ENCODE assay signal across 8 cellular contexts in genomic region chr5:10251409-10251808, GRCh38. TPM values are rescaled to one million over a fixed set of nuclear protein-coding genes. Genes with fewer than 3 reads are reported as not detected.
DNase-seq lines count a peak whose midpoint lies in the region; ATAC-seq, FAIRE-seq and TF ChIP-seq lines count a peak whose summit lies in the region.

No MANE protein-coding gene starts in this region.

- peaks cover 91% of the 10 kb centered on the region for H3K79me2 ChIP-seq in DND-41 (ENCODE audit: insufficient read depth, low read length)
- peaks cover 39 to 78% of the 10 kb centered on the region in 2 experiments for H3K79me2 ChIP-seq in H1 (ENCODE audit: control insufficient read depth in 1 of 2, insufficient read depth in 2 of 2, low read length in 2 of 2)

- no peak overlapping the region for H3K4ac ChIP-seq in H1 (replicated peaks; ENCODE audit: insufficient read length, low read depth, low read length)

- H3K14ac ChIP-seq in H1 (ENCODE audit: insufficient read length) = no peak overlapping the region

- H2BK120ac ChIP-seq in H1 (replicated peaks; ENCODE audit: low read depth, low read length) = no peak overlapping the region

- no peak overlapping the region; the same call in 1 of the 2 replicates for H2AK5ac ChIP-seq in H1 (ENCODE audit: low read depth, low read length)

- H3K23ac ChIP-seq in H1 (ENCODE audit: insufficient read length) = no peak overlapping the region

- H3K9ac ChIP-seq in DND-41 (ENCODE audit: low read depth, low read length) (peak overlapping the region; percentile 89), NT2/D1 (ENCODE audit: insufficient read length, low read depth) (peak overlapping the region; percentile 91), H1 (replicated peaks in 1 of 4; ENCODE audit: extremely low read depth in 1 of 4, low read depth in 3 of 4, low read length in 3 of 4) (peak overlapping the region in 3 of 4 experiments; percentile 97 to 100 (median 98); a peak in 5 of 7 replicates)

- H4K5ac ChIP-seq in H1 (ENCODE audit: insufficient read length, low read depth, low read length) = no peak overlapping the region

- TF ChIP-seq RAD21 in H1 (IDR thresholded peaks at IDR 0.05 in 1 of 2, conservative IDR thresholded peaks at IDR 0.05 in 1 of 2; ENCODE audit: low read depth in 2 of 2, low read length in 2 of 2) = no peak

- H2BK5ac ChIP-seq in H1 (ENCODE audit: low read depth, low read length) = no peak overlapping the region

- H3K23me2 ChIP-seq in H1 (ENCODE audit: low read depth, low read length) = peaks cover 13% of the 10 kb centered on the region

- no peak overlapping the region for H3K56ac ChIP-seq in H1 (replicated peaks; ENCODE audit: insufficient read length, low read depth, low read length)

- no peak overlapping the region for H2AFZ ChIP-seq in DND-41 (ENCODE audit: low read depth, low read length)
- H2AFZ ChIP-seq in H1 (ENCODE audit: low read length) = no peak overlapping the region

- ATAC-seq in DND-41 (ENCODE audit: insufficient read depth, low read depth) (no peak), HG03159 (IDR thresholded peaks at IDR 0.05; ENCODE audit: unreplicated experiment) (no peak), GM19324 (IDR thresholded peaks at IDR 0.05; ENCODE audit: low FRiP score, unreplicated experiment) (no peak)

- POLR2A ChIA-PET in H1 (lab: Charles Lee; ENCODE audit: partially characterized antibody) = interaction anchor here (0.5 to 6.8 kb wide), 18 partner anchors 10 to 376 kb away, joined by 3 to 128 read pairs (median 3); partner anchors contain the start of gene MARCHF6

- H3K27me3 ChIP-seq in DND-41 (ENCODE audit: insufficient read depth, low read length, poor library complexity) (no peaks in the 10 kb centered on the region), NT2/D1 (ENCODE audit: insufficient read depth, insufficient read length) (no peaks in the 10 kb centered on the region), H1 (replicated peaks in 1 of 4; ENCODE audit: control insufficient read depth in 3 of 4, extremely low read depth in 1 of 4, insufficient read depth in 3 of 4, low read length in 3 of 4) (no peaks in the 10 kb centered on the region), ovary (no peaks in the 10 kb centered on the region)

- H3K27ac ChIP-seq in DND-41 (ENCODE audit: low read length) (peak overlapping the region; percentile 95), H1 (ENCODE audit: low read depth, low read length) (no peak overlapping the region), ovary (no peak overlapping the region)

- FAIRE-seq in H1 (lab: Jason Lieb, UNC) (no peak), GM19239 (lab: Jason Lieb, UNC) (no peak)

- DNase-seq in DND-41 (no peak), NT2/D1 (ENCODE audit: low read depth, low spot score) (no peak), H1 (ENCODE audit: low read depth in 1 of 2, low spot score in 2 of 2) (no peak), ovary (no peak), GM19239 (ENCODE audit: insufficient read length, low spot score) (no peak)
- no peak for DNase-seq in activated CD4-positive, alpha-beta T cell treated with anti-CD3 and anti-CD28 coated beads for 1 hour

- no peak overlapping the region for H4K91ac ChIP-seq in H1 (replicated peaks; ENCODE audit: insufficient read length, low read length)

- no peak overlapping the region for H2BK15ac ChIP-seq in H1 (ENCODE audit: low read length)

- H3K36me3 ChIP-seq in DND-41 (ENCODE audit: insufficient read depth, low read length) (peaks cover 51% of the 10 kb centered on the region), NT2/D1 (ENCODE audit: insufficient read depth, insufficient read length, low read length) (peaks cover 57% of the 10 kb centered on the region), H1 (ENCODE audit: control insufficient read depth in 2 of 4, insufficient read depth in 4 of 4, low read length in 3 of 4) (peaks cover 19 to 43% (median 32%) of the 10 kb centered on the region in 4 experiments), ovary (no peaks in the 10 kb centered on the region)

- peaks cover 5% of the 10 kb centered on the region; the same call in 1 of the 2 replicates for H3K79me1 ChIP-seq in H1 (ENCODE audit: low read depth, low read length)

- TF ChIP-seq EP300 in H1 (IDR thresholded peaks at IDR 0.05; ENCODE audit: borderline replicate concordance in 1 of 2, low read depth in 2 of 2, low read length in 2 of 2) = no peak
- TF ChIP-seq EP300 in ovary (IDR thresholded peaks at IDR 0.05) = no peak

- H3K18ac ChIP-seq in H1 (ENCODE audit: extremely low read depth, low read length) = no peak overlapping the region

- H3K9me3 ChIP-seq in DND-41 (ENCODE audit: insufficient read depth, low read length, severe bottlenecking) (no peaks in the 10 kb centered on the region), NT2/D1 (ENCODE audit: insufficient read depth, low read length) (no peaks in the 10 kb centered on the region), H1 (ENCODE audit: insufficient read depth in 2 of 2, low read depth in 1 of 2, low read length in 1 of 2) (no peaks in the 10 kb centered on the region), ovary (no peaks in the 10 kb centered on the region)

- peak overlapping the region; percentile 80 for H3K4me2 ChIP-seq in DND-41 (ENCODE audit: insufficient read depth, low read length)
- peak overlapping the region; percentile 90 to 97 for H3K4me2 ChIP-seq in H1 (ENCODE audit: insufficient read depth in 1 of 2, low read depth in 2 of 2, low read length in 2 of 2)

- TF ChIP-seq CTCF in DND-41 (IDR thresholded peaks at IDR 0.05; ENCODE audit: borderline replicate concordance, extremely low read depth, low read length, poor library complexity, severe bottlenecking) (no peak), H1 (IDR thresholded peaks at IDR 0.05; ENCODE audit: control extremely low read depth in 1 of 3, insufficient read depth in 1 of 3, low read depth in 1 of 3, low read length in 3 of 3) (no peak), ovary (IDR thresholded peaks at IDR 0.05) (no peak)

- H4K8ac ChIP-seq in H1 (ENCODE audit: extremely low read depth, insufficient read depth, low read length) = no peak overlapping the region

- H2BK20ac ChIP-seq in H1 (ENCODE audit: low read length) = no peak overlapping the region

- WGBS in H1 (ENCODE audit: extremely low coverage in 1 of 2, insufficient coverage in 1 of 2, insufficient read length in 1 of 2, insufficient replicate concordance in 2 of 2, low coverage in 1 of 2, low lambda C conversion rate in 2 of 2, missing lambda C conversion rate in 1 of 2), 2 experiments = 57% methylated on average over 7 of the region's 7 CpGs; no CpG with 5 or more reads in 1 of the 2 experiments
- 34 to 47% (median 36%) methylated on average over 7 of the region's 7 CpGs for WGBS in ovary, 3 donors

- H4K20me1 ChIP-seq in DND-41 (ENCODE audit: insufficient read depth, low read length) (peaks cover 52% of the 10 kb centered on the region), H1 (replicated peaks in 1 of 2; ENCODE audit: control insufficient read depth in 1 of 2, insufficient read depth in 2 of 2, low read length in 2 of 2) (peaks cover 11 to 21% of the 10 kb centered on the region in 2 experiments)

- H3K4me3 ChIP-seq in DND-41 (ENCODE audit: low read depth in 1 of 2, low read length in 2 of 2) = peak overlapping the region; percentile 52 to 72
- H3K4me3 ChIP-seq in NT2/D1 (ENCODE audit: insufficient read length, low read depth) = peak overlapping the region; percentile 84
- H3K4me3 ChIP-seq in H1 (ENCODE audit: extremely low read depth in 1 of 4, insufficient read depth in 2 of 4, low read depth in 3 of 4, low read length in 4 of 4) = peak overlapping the region; percentile 92 to 100 (median 94)
- peak overlapping the region; percentile 86 for H3K4me3 ChIP-seq in ovary

- intact Hi-C loops in ovary (cut with DNase I) = loop anchor here in 1 of 4 donors (10.0 kb wide), 1 partner anchor 707 kb away; the partner anchor contains the start of gene SEMA5A

- H3K4me1 ChIP-seq in DND-41 (ENCODE audit: insufficient read depth, low read length) = peaks cover 43% of the 10 kb centered on the region
- peaks cover 5% of the 10 kb centered on the region for H3K4me1 ChIP-seq in NT2/D1 (ENCODE audit: insufficient read depth, insufficient read length)
- H3K4me1 ChIP-seq in H1 (replicated peaks in 1 of 4; ENCODE audit: control insufficient read depth in 3 of 4, insufficient read depth in 4 of 4, low read length in 3 of 4) = peaks cover 3 to 7% (median 5%) of the 10 kb centered on the region in 4 experiments; a peak in 4 of 7 replicates
- H3K4me1 ChIP-seq in ovary (ENCODE audit: insufficient read depth) = peaks cover 8% of the 10 kb centered on the region

- CTCF ChIA-PET in H1 (lab: Charles Lee; ENCODE audit: partially characterized antibody) = interaction anchor here (1.2 to 1.6 kb wide), 3 partner anchors 12 to 33 kb away, joined by 3 to 4 read pairs (median 3); no protein-coding TSS in a partner anchor

- no peak overlapping the region for H2BK12ac ChIP-seq in H1 (ENCODE audit: low read depth, low read length)

- TF ChIP-seq POLR2A in H1 (IDR thresholded peaks at IDR 0.05; ENCODE audit: control extremely low read depth in 1 of 2, low read depth in 2 of 2, low read length in 2 of 2) = no peak
- TF ChIP-seq POLR2A in ovary (IDR thresholded peaks at IDR 0.05) = no peak

RNA-seq across cellular contexts. Expression of gene CCT5, which starts 1.3 kb away (rescaled TPM):
- total RNA-seq in H1 (2021; fragmentation: NEBNext Ultra II Directional; extraction: Animal tissue kit (Norgen Biotek cat#: 25700)) = 509 and 549 TPM in 2 replicates
- polyA plus RNA-seq in H1 (2011; rRNA removed) = 289 and 425 TPM in 2 replicates
- polyA plus RNA-seq in H1 (2011; cell fraction: cytosol; rRNA removed) = 641 TPM
- 306 TPM for polyA plus RNA-seq in H1 (2011; cell fraction: nucleus; rRNA removed)
- polyA plus RNA-seq in H1 (2012, experiment 1 of 2) = 656 to 704 TPM (median 681 TPM) in 4 replicates
- polyA plus RNA-seq in H1 (2012, experiment 2 of 2) = 59.9 TPM
- polyA plus RNA-seq in H1 (2013, experiment 1 of 2) = 272 TPM
- 276 TPM for polyA plus RNA-seq in H1 (2013, experiment 2 of 2)
- polyA minus RNA-seq in H1 (2011; rRNA and poly(A)+ RNA removed) = 818 and 1,012 TPM in 2 replicates
- polyA minus RNA-seq in H1 (2011; cell fraction: cytosol; rRNA and poly(A)+ RNA removed) = 353 TPM
- 297 TPM for polyA minus RNA-seq in H1 (2011; cell fraction: nucleus; rRNA and poly(A)+ RNA removed)
- total RNA-seq in ovary = 100 to 1,000 TPM in 4 of 7 donors, 10 to 100 TPM in 3; 76.1 to 141 (median 101) TPM
- polyA plus RNA-seq in ovary = 100 to 1,000 TPM in 1 of 2 donors, 10 to 100 TPM in 1; 69.1 to 250 TPM

RNA-seq across cellular contexts. Expression of gene ATPSCKMT, which starts 1.7 kb away (rescaled TPM):
- total RNA-seq in H1 (2021; fragmentation: NEBNext Ultra II Directional; extraction: Animal tissue kit (Norgen Biotek cat#: 25700)) = 14.2 and 15.2 TPM in 2 replicates
- polyA plus RNA-seq in H1 (2011; rRNA removed) = 6.2 and 7.5 TPM in 2 replicates
- polyA plus RNA-seq in H1 (2011; cell fraction: cytosol; rRNA removed) = 14.2 TPM
- polyA plus RNA-seq in H1 (2011; cell fraction: nucleus; rRNA removed) = 6.4 TPM
- polyA plus RNA-seq in H1 (2012, experiment 1 of 2) = 8.5 to 11.9 TPM (median 10.1 TPM) in 4 replicates
- 0.98 TPM for polyA plus RNA-seq in H1 (2012, experiment 2 of 2)
- 9.4 TPM for polyA plus RNA-seq in H1 (2013, experiment 1 of 2)
- polyA plus RNA-seq in H1 (2013, experiment 2 of 2) = 10.0 TPM
- polyA minus RNA-seq in H1 (2011; rRNA and poly(A)+ RNA removed) = 14.2 and 21.9 TPM in 2 replicates
- polyA minus RNA-seq in H1 (2011; cell fraction: cytosol; rRNA and poly(A)+ RNA removed) = 7.3 TPM
- polyA minus RNA-seq in H1 (2011; cell fraction: nucleus; rRNA and poly(A)+ RNA removed) = 22.4 TPM
- total RNA-seq in ovary = 10 to 100 TPM; 11.0 to 16.8 (median 13.0) TPM
- polyA plus RNA-seq in ovary = 10 to 100 TPM in 1 of 2 donors, 1 to 10 TPM in 1; 8.5 to 14.0 TPM

RNA-seq across cellular contexts. Expression of gene CMBL, which starts 56.3 kb away (rescaled TPM):
- total RNA-seq in H1 (2021; fragmentation: NEBNext Ultra II Directional; extraction: Animal tissue kit (Norgen Biotek cat#: 25700)) = 27.9 and 30.9 TPM in 2 replicates
- polyA plus RNA-seq in H1 (2011; rRNA removed) (32.1 and 53.7 TPM in 2 replicates), ovary (10 to 100 TPM; 33.0 to 69.0 TPM)
- 35.9 TPM for polyA plus RNA-seq in H1 (2011; cell fraction: cytosol; rRNA removed)
- 51.1 TPM for polyA plus RNA-seq in H1 (2011; cell fraction: nucleus; rRNA removed)
- polyA plus RNA-seq in H1 (2012, experiment 1 of 2) = 25.2 to 30.4 TPM (median 28.0 TPM) in 4 replicates
- polyA plus RNA-seq in H1 (2012, experiment 2 of 2) = 17.6 TPM
- 26.0 TPM for polyA plus RNA-seq in H1 (2013, experiment 1 of 2)
- polyA plus RNA-seq in H1 (2013, experiment 2 of 2) = 24.3 TPM
- polyA minus RNA-seq in H1 (2011; rRNA and poly(A)+ RNA removed) = 29.8 and 34.2 TPM in 2 replicates
- 27.2 TPM for polyA minus RNA-seq in H1 (2011; cell fraction: cytosol; rRNA and poly(A)+ RNA removed)
- 39.4 TPM for polyA minus RNA-seq in H1 (2011; cell fraction: nucleus; rRNA and poly(A)+ RNA removed)
- total RNA-seq in ovary = 10 to 100 TPM in 5 of 7 donors, 1 to 10 TPM in 2; 7.3 to 56.9 (median 43.2) TPM
